Comparison of ENCODE assay signal across 10 cellular contexts in genomic region chr6:19465240-19465639, GRCh38.
A peak's percentile ranks its signal among the peaks of the same experiment; 100 is the strongest.
DNase-seq lines count a peak whose midpoint lies in the region; ATAC-seq, FAIRE-seq and TF ChIP-seq lines count a peak whose summit lies in the region.
"Had no signal": no experiment of that assay in that cellular context is flagged by ENCODE, and none has a peak within 500 bp of the region (broad histone marks: within the 10 kb centered on the region; RNA-seq: fewer than 3 reads in every experiment).

No MANE protein-coding gene starts in this region.

- peaks cover 0 to 18% (median 8%) of the 10 kb centered on the region in 4 donors for H3K4me1 ChIP-seq in tibial artery

- ATAC-seq in GM21786 (IDR thresholded peaks at IDR 0.05; ENCODE audit: unreplicated experiment), result no peak

- FAIRE-seq in islet of Langerhans (lab: Jason Lieb, UNC), result peak; percentile 93

- no peaks in the 10 kb centered on the region for H3K36me3 ChIP-seq in tibial artery

- DNase-seq in NCI-H1417 (lab: John Stamatoyannopoulos, UW) (peak; percentile 26 to 76 (median 62)), NCI-H1417 treated with DMSO at 0.1 percent for 48 hours (lab: John Stamatoyannopoulos, UW) (no peak), NCI-H510A treated with DMSO at 0.1 percent for 48 hours (lab: John Stamatoyannopoulos, UW) (peak; percentile 73), tibial artery (no peak), germinal center (ENCODE audit: low spot score) (no peak)
- DNase-seq in activated naive CD4-positive, alpha-beta T cell (lab: John Stamatoyannopoulos, UW), result no peak
- DNase-seq: hippocampal formation, NCI-H2227 treated with DMSO at 0.1 percent for 48 hours had no signal

- no peaks in the 10 kb centered on the region for H3K27me3 ChIP-seq in tibial artery

- H3K9me3 ChIP-seq in tibial artery, result no peaks in the 10 kb centered on the region

- H3K27ac ChIP-seq in tibial artery, result peak overlapping the region; percentile 43 to 60

- intact Hi-C loops in tibial artery (cut with DNase I; ENCODE audit: low total_unique reads), result no loop called here

- H3K4me3 ChIP-seq in tibial artery, result no peak overlapping the region

- TF ChIP-seq CTCF in tibial artery (IDR thresholded peaks at IDR 0.05), result no peak

Comparison
In these comparisons a context has a peak if more than half of its experiments do, and no peak if none do; other contexts are left out.
1. DNase-seq: peak in NCI-H1417 (3 of 3) and NCI-H510A treated with DMSO at 0.1 percent for 48 hours (single experiment); none in NCI-H1417 treated with DMSO at 0.1 percent for 48 hours (single experiment), tibial artery (0 of 2), germinal center (single experiment) and activated naive CD4-positive, alpha-beta T cell (0 of 4).